ENCODE assay signal across 14 cellular contexts in the genomic region with DNA sequence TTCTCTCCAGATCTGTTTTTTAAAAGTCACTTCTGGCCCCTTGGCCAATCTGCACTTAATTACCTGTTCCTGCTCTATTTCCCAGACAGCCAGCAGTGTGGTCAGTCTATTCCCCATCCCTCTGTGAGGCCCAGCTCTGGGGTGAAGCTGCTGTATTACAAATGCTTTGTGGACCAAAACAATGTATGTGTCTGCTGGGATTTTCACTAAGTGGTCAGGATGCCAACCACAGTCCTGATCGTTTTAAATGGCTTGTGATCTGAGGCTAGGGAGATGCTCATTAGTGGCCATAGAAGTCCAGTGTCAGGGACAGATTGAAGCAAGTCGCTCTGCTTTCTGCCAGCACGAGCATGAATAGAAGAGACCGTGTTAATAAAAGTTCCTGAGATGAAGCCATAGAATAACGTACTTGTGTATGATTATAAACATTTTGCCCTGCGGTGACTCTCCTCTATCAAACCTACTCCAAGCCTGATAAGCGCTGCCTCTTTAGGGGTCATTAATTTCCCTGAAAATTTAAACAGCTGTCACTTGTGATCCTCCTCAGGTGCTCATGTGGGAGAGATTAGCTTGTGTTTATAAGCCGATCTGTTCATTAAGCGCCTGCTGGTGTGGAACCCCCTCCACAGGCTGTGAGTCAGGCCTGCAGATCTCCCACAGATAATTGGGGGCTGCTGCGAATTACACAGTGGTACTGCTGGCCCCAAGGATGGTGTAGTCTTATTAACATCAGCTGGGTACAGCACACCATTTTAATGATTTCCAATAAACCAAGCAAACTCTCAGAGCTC.
DNase-seq lines count a peak whose midpoint lies in the region; ATAC-seq, FAIRE-seq and TF ChIP-seq lines count a peak whose summit lies in the region.
"Had no signal": no experiment of that assay in that cellular context is flagged by ENCODE, and none has a peak within 500 bp of the region (broad histone marks: within the 10 kb centered on the region; RNA-seq: fewer than 3 reads in every experiment).

No MANE protein-coding gene starts in this region.

- ATAC-seq in HG03095 (IDR thresholded peaks at IDR 0.05; ENCODE audit: unreplicated experiment) (no peak), GM19023 (IDR thresholded peaks at IDR 0.05; ENCODE audit: unreplicated experiment) (no peak)
- ATAC-seq: stimulated activated memory B cell treated with anti-CD40 and anti-IgM and Interleukin-4, amounts not matched to agents 10 μg/mL and 1 μg/mL and 100 μg/mL, for 72 hours had no signal

- H3K27ac ChIP-seq in OCI-LY3 (ENCODE audit: low read length) = peak overlapping the region; percentile 92

- H3K9ac ChIP-seq in OCI-LY3 (ENCODE audit: low read length) = peak overlapping the region; percentile 61

- H3K9me3 ChIP-seq in OCI-LY3 (ENCODE audit: insufficient read depth, low read length) = no peaks in the 10 kb centered on the region

- no peaks in the 10 kb centered on the region for H3K27me3 ChIP-seq in OCI-LY3 (ENCODE audit: low read depth, low read length)

- H3K4me1 ChIP-seq in OCI-LY3 (ENCODE audit: low read length) = peaks cover 30% of the 10 kb centered on the region

- H2AFZ ChIP-seq in OCI-LY3 (ENCODE audit: low read depth, low read length) = peak overlapping the region; percentile 82

- H3K4me2 ChIP-seq in OCI-LY3 (ENCODE audit: low read length) = peak overlapping the region; percentile 99

- no peak for TF ChIP-seq POLR2A in GM12892 (IDR thresholded peaks at IDR 0.05; ENCODE audit: low read depth, low read length)

- DNase-seq in D721Med (ENCODE audit: insufficient read length, low spot score) = peak; percentile 29
- peak; percentile 22 to 43 for DNase-seq in NCI-H1930 (lab: John Stamatoyannopoulos, UW)
- peak; percentile 81 for DNase-seq in islet precursor cell
- DNase-seq in AG20443 (ENCODE audit: low spot score) = no peak
- no peak for DNase-seq in GM12892 (ENCODE audit: insufficient read length)
- DNase-seq: activated naive CD8-positive, alpha-beta T cell treated with anti-CD3 and anti-CD28 coated beads, Interleukin-2, amount 10 ng/mL, durations not matched to agents 7 days and 5 days; IMR-90; Right ventricle myocardium superior; stimulated activated CD4-positive, alpha-beta T cell treated with anti-CD3 and anti-CD28 coated beads, Interleukin-4, amount 100 ng/mL, for 1 hour had no signal

- no peaks in the 10 kb centered on the region for H3K79me2 ChIP-seq in OCI-LY3 (ENCODE audit: low read length)

- H3K36me3 ChIP-seq in OCI-LY3 (replicated peaks; ENCODE audit: low read depth, low read length) = no peaks in the 10 kb centered on the region

- H4K20me1 ChIP-seq in OCI-LY3 (ENCODE audit: insufficient read depth, low read length) = no peaks in the 10 kb centered on the region

- TF ChIP-seq CTCF in D721Med (IDR thresholded peaks at IDR 0.05; ENCODE audit: insufficient read depth, missing control alignments) = no peak
- no peak for TF ChIP-seq CTCF in OCI-LY3 (IDR thresholded peaks at IDR 0.05; ENCODE audit: low read depth, low read length)

- H3K4me3 ChIP-seq in OCI-LY3 (ENCODE audit: low read length) = peak overlapping the region; percentile 69

- FAIRE-seq in D721Med (lab: Jason Lieb, UNC) (peak; percentile 93), GM12892 (lab: Jason Lieb, UNC) (no peak)
- FAIRE-seq: G401.6 had no signal

Comparison
In these comparisons a context has a peak if more than half of its experiments do, and no peak if none do; other contexts are left out.
1. DNase-seq: peak in D721Med (single experiment), NCI-H1930 (2 of 2) and islet precursor cell (single experiment); none in AG20443 (single experiment) and GM12892 (single experiment).